Comparison of ENCODE assay signal across 20 cellular contexts in the genomic region with DNA sequence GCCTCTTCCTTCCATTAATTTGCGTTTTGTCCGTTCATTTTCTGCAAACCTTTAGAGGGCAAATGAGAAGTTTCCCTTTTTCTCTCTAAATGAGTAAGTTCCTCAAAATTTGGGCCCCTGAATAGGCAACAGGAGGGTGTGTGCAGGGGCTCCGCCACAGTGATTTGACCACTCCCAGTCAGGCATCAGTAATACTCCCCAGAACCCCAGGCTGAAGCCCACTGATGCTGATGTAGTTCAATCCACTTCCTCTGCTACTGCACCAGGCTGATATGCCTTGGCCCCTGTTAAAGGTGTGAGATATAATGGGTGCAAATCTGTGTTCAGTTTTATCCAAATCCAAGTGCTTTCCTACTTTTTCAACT.
A peak's percentile ranks its signal among the peaks of the same experiment; 100 is the strongest.
DNase-seq lines count a peak whose midpoint lies in the region; ATAC-seq and TF ChIP-seq lines count a peak whose summit lies in the region.
"Had no signal": no experiment of that assay in that cellular context is flagged by ENCODE, and none has a peak within 500 bp of the region (broad histone marks: within the 10 kb centered on the region; RNA-seq: fewer than 3 reads in every experiment).

No MANE protein-coding gene starts in this region.

- 47 to 53% methylated on average over 3 of the region's 3 CpGs for WGBS in heart right ventricle, 2 donors

- intact Hi-C loops in Right ventricle myocardium inferior (cut with DNase I), result no loop called here
- intact Hi-C loops in heart right ventricle (cut with DNase I), result no loop called here
- intact Hi-C loops in activated CD4-positive, alpha-beta memory T cell treated with anti-CD3 and anti-CD28 coated beads for 36 hours (cut with micrococcal nuclease), result no loop called here

- no peaks in the 10 kb centered on the region for H3K79me2 ChIP-seq in Loucy (ENCODE audit: insufficient read depth, low read length)

- H3K27me3 ChIP-seq in heart right ventricle, result peaks cover 0 to 35% (median 0%) of the 10 kb centered on the region in 7 donors
- no peaks in the 10 kb centered on the region for H3K27me3 ChIP-seq in Loucy (ENCODE audit: insufficient read depth, low read length, poor library complexity, severe bottlenecking)

- no peak overlapping the region for H3K4me3 Mint-ChIP-seq in memory B cell
- H3K4me3 Mint-ChIP-seq in activated CD4-positive, alpha-beta memory T cell treated with anti-CD3 and anti-CD28 coated beads for 36 hours, result no peak overlapping the region
- H3K4me3 Mint-ChIP-seq: CD4-positive, CD25-positive, alpha-beta regulatory T cell; T-helper 17 cell had no signal

- peak overlapping the region; percentile 41 for H3K9ac ChIP-seq in Loucy (ENCODE audit: low read depth, low read length, poor library complexity, severe bottlenecking)

- peaks cover 30% of the 10 kb centered on the region for H3K9me3 Mint-ChIP-seq in memory B cell
- H3K9me3 Mint-ChIP-seq in activated CD4-positive, alpha-beta memory T cell treated with anti-CD3 and anti-CD28 coated beads for 36 hours, result peaks cover 19% of the 10 kb centered on the region

- no peak for ATAC-seq in Right ventricle myocardium inferior
- ATAC-seq in heart right ventricle, result no peak
- ATAC-seq in memory B cell (ENCODE audit: low read depth), result peak; percentile 94
- ATAC-seq: K562 had no signal

- H3K4me3 ChIP-seq in heart right ventricle (no peak overlapping the region), Loucy (ENCODE audit: low read length, poor library complexity, severe bottlenecking) (no peak overlapping the region)
- H3K4me3 ChIP-seq: K562, PC-9 had no signal

- peak overlapping the region; percentile 39; the same call in 1 of the 2 replicates for H2AFZ ChIP-seq in Loucy (ENCODE audit: low read length)
- H2AFZ ChIP-seq: PC-9 had no signal

- peaks cover 19% of the 10 kb centered on the region for H3K36me3 Mint-ChIP-seq in memory B cell
- peaks cover 12% of the 10 kb centered on the region for H3K36me3 Mint-ChIP-seq in activated CD4-positive, alpha-beta memory T cell treated with anti-CD3 and anti-CD28 coated beads for 36 hours

- H3K27me3 Mint-ChIP-seq in memory B cell, result peaks cover 1% of the 10 kb centered on the region
- no peaks in the 10 kb centered on the region for H3K27me3 Mint-ChIP-seq in activated CD4-positive, alpha-beta memory T cell treated with anti-CD3 and anti-CD28 coated beads for 36 hours
- H3K27me3 Mint-ChIP-seq: CD4-positive, CD25-positive, alpha-beta regulatory T cell; T-helper 17 cell had no signal

- TF ChIP-seq CTCF in heart right ventricle (IDR thresholded peaks at IDR 0.05) (no peak), Loucy (conservative IDR thresholded peaks at IDR 0.05; ENCODE audit: low read length) (no peak)

- H3K36me3 ChIP-seq in heart right ventricle (no peaks in the 10 kb centered on the region), Loucy (ENCODE audit: insufficient read depth, low read length) (no peaks in the 10 kb centered on the region)

- H3K9me3 ChIP-seq in heart right ventricle (peaks cover 0 to 26% (median 4%) of the 10 kb centered on the region in 11 donors), Loucy (ENCODE audit: insufficient read depth, low read depth, low read length) (peaks cover 30% of the 10 kb centered on the region; the same call in 1 of the 2 replicates)

- H3K27ac Mint-ChIP-seq in memory B cell, result no peak overlapping the region
- H3K27ac Mint-ChIP-seq in activated CD4-positive, alpha-beta memory T cell treated with anti-CD3 and anti-CD28 coated beads for 36 hours, result no peak overlapping the region
- H3K27ac Mint-ChIP-seq: CD4-positive, CD25-positive, alpha-beta regulatory T cell; T-helper 17 cell had no signal

- no peaks in the 10 kb centered on the region for H3K4me1 ChIP-seq in heart right ventricle
- H3K4me1 ChIP-seq in Loucy (ENCODE audit: insufficient read depth, low read length, poor library complexity, severe bottlenecking), result peaks cover 26% of the 10 kb centered on the region

- H3K4me1 Mint-ChIP-seq in memory B cell, result peaks cover 13% of the 10 kb centered on the region
- H3K4me1 Mint-ChIP-seq in activated CD4-positive, alpha-beta memory T cell treated with anti-CD3 and anti-CD28 coated beads for 36 hours (ENCODE audit: low read depth), result no peaks in the 10 kb centered on the region
- H3K4me1 Mint-ChIP-seq: T-helper 17 cell had no signal

- POLR2A ChIA-PET in activated CD4-positive, alpha-beta memory T cell treated with anti-CD3 and anti-CD28 coated beads for 36 hours (lab: Charles Lee), result no interaction called here

- no peaks in the 10 kb centered on the region for H3K9me2 ChIP-seq in Loucy (replicated peaks; ENCODE audit: low read depth, low read length)

- peak overlapping the region; percentile 61 for H3K4me2 ChIP-seq in Loucy (ENCODE audit: low read depth, low read length, poor library complexity, severe bottlenecking)
- H3K4me2 ChIP-seq: PC-9 had no signal

- DNase-seq in Right ventricle myocardium inferior (ENCODE audit: missing footprints) (peak; percentile 33), heart right ventricle (no peak), memory B cell (ENCODE audit: low spot score in 2 of 2) (peak in 1 of 2 donors; percentile 42), NCI-H2107 treated with DMSO at 0.1 percent for 48 hours (lab: John Stamatoyannopoulos, UW; ENCODE audit: unreplicated experiment) (no peak), NCI-H2227 treated with DMSO at 0.1 percent for 48 hours (lab: John Stamatoyannopoulos, UW) (no peak), NCI-H82 (lab: John Stamatoyannopoulos, UW) (no peak)
- DNase-seq in activated CD4-positive, alpha-beta memory T cell treated with anti-CD3 and anti-CD28 coated beads for 36 hours, result no peak
- DNase-seq: AML-193; CD4-positive, CD25-positive, alpha-beta regulatory T cell; COR-L47; DMS 273 treated with DMSO at 0.1 percent for 48 hours; H7; NCI-H1694 treated with DMSO at 0.1 percent for 48 hours; NCI-H226; NCI-H524 treated with DMSO at 0.1 percent for 48 hours; PC-9; T-helper 17 cell had no signal

- 0 out of 2 replicates have a peak, but pooled peaks cover 3% of the 10 kb centered on the region for H3F3A ChIP-seq in Loucy (ENCODE audit: low read depth)

- no peak overlapping the region for H3K27ac ChIP-seq in heart right ventricle
- H3K27ac ChIP-seq: 22Rv1, PC-9 had no signal

- H4K20me1 ChIP-seq in Loucy (ENCODE audit: insufficient read depth, low read length, poor library complexity, severe bottlenecking), result no peaks in the 10 kb centered on the region

- CTCF ChIA-PET in activated CD4-positive, alpha-beta memory T cell treated with anti-CD3 and anti-CD28 coated beads for 36 hours (lab: Charles Lee), result no interaction called here
